ENCODE assay signal across 15 cellular contexts in the genomic region with DNA sequence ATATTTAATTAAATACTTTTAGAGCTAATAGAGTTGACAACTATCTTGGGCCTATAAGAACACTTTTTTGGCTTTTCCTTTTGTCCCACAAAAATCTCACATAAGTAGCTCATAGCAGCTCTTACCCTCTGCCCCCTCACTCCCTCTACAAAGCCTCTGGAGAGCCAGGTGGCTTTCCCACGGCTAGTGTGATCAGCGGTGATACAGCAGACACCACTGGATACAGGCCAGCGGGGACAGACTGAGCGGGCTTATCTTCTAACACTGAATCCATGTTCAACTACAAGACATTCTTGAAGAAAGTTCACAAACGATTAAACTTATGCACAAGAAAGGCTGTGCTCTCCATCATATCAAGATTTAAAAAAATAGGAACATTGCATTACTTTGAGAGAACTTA.
"Had no signal": no experiment of that assay in that cellular context is flagged by ENCODE, and none has a peak within 500 bp of the region (broad histone marks: within the 10 kb centered on the region; RNA-seq: fewer than 3 reads in every experiment).

No MANE protein-coding gene starts in this region.

- H3K4me1 ChIP-seq: spleen, upper lobe of right lung had no signal

- H3K36me3 ChIP-seq: neutrophil, spleen, upper lobe of right lung had no signal

- H3K9me3 ChIP-seq: neutrophil, spleen, upper lobe of right lung had no signal

- H3K27me3 ChIP-seq: dorsolateral prefrontal cortex, neutrophil, spleen, upper lobe of right lung had no signal

- H3K4me3 ChIP-seq: dorsolateral prefrontal cortex, spleen, upper lobe of right lung had no signal

- DNase-seq: activated CD4-positive, alpha-beta memory T cell treated with anti-CD3 and anti-CD28 coated beads for 36 hours; activated CD4-positive, alpha-beta T cell treated with anti-CD3 and anti-CD28 coated beads for 36 hours; activated naive CD4-positive, alpha-beta T cell treated with Interleukin-2 at 50 U/mL for 16 hours; activated T-cell treated with anti-CD3 and anti-CD28 coated beads, Interleukin-2, amount 50 U/mL, for 1 hour; central memory CD4-positive, alpha-beta T cell; dorsolateral prefrontal cortex; foreskin fibroblast; mesenchymal stem cell; spleen; stimulated activated CD4-positive, alpha-beta T cell treated with anti-CD3 and anti-CD28 coated beads, Interleukin-4, amount 100 ng/mL, for 4 hours; T-helper 2 cell; upper lobe of right lung had no signal

- ATAC-seq: activated CD4-positive, alpha-beta T cell treated with anti-CD3 and anti-CD28 coated beads for 36 hours; natural killer cell treated with Interleukin-12 subunit alpha and Interleukin-12 subunit beta and Interleukin-15 and Interleukin-18, amount 100 ng/mL, for 72 hours; stimulated activated memory B cell treated with anti-CD40 and anti-IgM and Interleukin-4, amounts not matched to agents 10 μg/mL and 1 μg/mL and 100 μg/mL, for 72 hours; upper lobe of right lung had no signal
